Comparison of ENCODE assay signal across 12 cellular contexts in the genomic region with DNA sequence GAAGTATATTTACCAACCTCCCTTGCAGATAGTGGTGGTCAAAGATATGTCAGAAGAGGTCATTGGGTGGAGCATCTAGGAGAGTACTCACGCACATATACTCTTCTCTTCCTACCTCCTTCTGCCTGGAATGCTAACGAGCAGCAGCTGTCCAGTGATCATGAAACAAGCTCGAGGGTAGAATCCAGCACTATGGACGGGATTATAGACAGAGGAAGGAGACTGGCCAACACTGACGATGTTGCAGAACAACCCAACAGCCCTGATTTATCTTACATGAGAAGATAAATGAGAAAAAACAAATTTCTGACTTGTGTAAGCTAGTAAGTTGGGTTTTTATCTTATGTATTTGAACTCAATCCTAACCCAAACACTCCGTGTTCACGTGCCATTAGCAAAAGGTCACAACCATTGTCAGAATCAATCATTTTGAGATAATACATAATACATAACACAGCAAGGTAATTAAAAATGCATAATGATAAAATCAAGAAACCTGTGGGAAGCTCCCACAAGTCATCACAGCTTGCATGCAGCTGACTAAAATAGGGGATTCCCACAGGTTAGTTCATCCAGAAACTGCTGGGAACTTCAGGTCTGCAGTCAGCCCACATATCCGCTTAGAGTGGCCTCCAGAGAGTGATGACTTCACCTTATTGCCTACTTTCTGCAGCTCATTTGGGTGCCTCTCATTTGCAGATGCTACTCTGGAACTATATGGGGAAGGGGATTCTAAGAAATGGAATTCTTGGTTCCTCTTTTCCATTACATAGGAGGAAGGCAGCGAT. TPM values are rescaled to one million over a fixed set of nuclear protein-coding genes. Genes with fewer than 3 reads are reported as not detected.
DNase-seq lines count a peak whose midpoint lies in the region; ATAC-seq and FAIRE-seq lines count a peak whose summit lies in the region.
"Had no signal": no experiment of that assay in that cellular context is flagged by ENCODE, and none has a peak within 500 bp of the region (broad histone marks: within the 10 kb centered on the region; RNA-seq: fewer than 3 reads in every experiment).

No MANE protein-coding gene starts in this region.

- H3K36me3 Mint-ChIP-seq in activated CD4-positive, alpha-beta T cell treated with anti-CD3 and anti-CD28 coated beads for 36 hours (ENCODE audit: low read depth): peaks cover 5% of the 10 kb centered on the region
- H3K36me3 Mint-ChIP-seq: T-cell had no signal

- intact Hi-C loops in activated CD4-positive, alpha-beta T cell treated with anti-CD3 and anti-CD28 coated beads for 36 hours (cut with DNase I, micrococcal nuclease): loop anchor here (1.0 to 10.0 kb wide), 5 partner anchors 12 to 463 kb away; a partner anchor contains a TSS
- intact Hi-C loops in cardiac septum (cut with DNase I): no loop called here

- H3K27ac Mint-ChIP-seq in activated CD4-positive, alpha-beta T cell treated with anti-CD3 and anti-CD28 coated beads for 36 hours: peak overlapping the region; percentile 65
- H3K27ac Mint-ChIP-seq: naive thymus-derived CD4-positive, alpha-beta T cell; T-cell had no signal

- H3K36me3 ChIP-seq in small intestine (ENCODE audit: control insufficient read depth in 2 of 2, insufficient read depth in 2 of 2, low read length in 2 of 2): no peaks in the 10 kb centered on the region
- H3K36me3 ChIP-seq: thoracic aorta had no signal

- no peak overlapping the region for H3K4me3 ChIP-seq in small intestine (ENCODE audit: low read depth in 1 of 2, low read length in 2 of 2)
- H3K4me3 ChIP-seq: A549, thoracic aorta had no signal

- CTCF ChIA-PET in activated CD4-positive, alpha-beta T cell treated with anti-CD3 and anti-CD28 coated beads for 36 hours (lab: Charles Lee): interaction anchor here (0.6 to 1.1 kb wide), 9 partner anchors 9 to 254 kb away, joined by 3 to 5 read pairs (median 3); no protein-coding TSS in a partner anchor

- POLR2A ChIA-PET in activated CD4-positive, alpha-beta T cell treated with anti-CD3 and anti-CD28 coated beads for 36 hours (lab: Charles Lee): interaction anchor here (1.2 kb wide), 1 partner anchor 28 kb away, joined by 4 read pairs; no protein-coding TSS in a partner anchor

- no peak overlapping the region for H3K27ac ChIP-seq in small intestine (ENCODE audit: low read depth in 1 of 2, low read length in 1 of 2)
- H3K27ac ChIP-seq: A549, thoracic aorta had no signal

- H3K9me3 ChIP-seq in small intestine (ENCODE audit: control insufficient read depth, low read depth): no peaks in the 10 kb centered on the region
- H3K9me3 ChIP-seq: thoracic aorta had no signal

- H3K9me3 Mint-ChIP-seq in activated CD4-positive, alpha-beta T cell treated with anti-CD3 and anti-CD28 coated beads for 36 hours (ENCODE audit: low read depth): peaks cover 3% of the 10 kb centered on the region

- no peaks in the 10 kb centered on the region for H3K27me3 ChIP-seq in small intestine (ENCODE audit: control insufficient read depth in 2 of 2, insufficient read depth in 2 of 2, low read length in 2 of 2)

- peak; percentile 99 for ATAC-seq in activated CD4-positive, alpha-beta T cell treated with anti-CD3 and anti-CD28 coated beads for 36 hours
- ATAC-seq in HG02623 (IDR thresholded peaks at IDR 0.05; ENCODE audit: unreplicated experiment): peak; percentile 90
- ATAC-seq: A549; naive thymus-derived CD4-positive, alpha-beta T cell; T-cell had no signal

- H3K4me1 ChIP-seq in small intestine (ENCODE audit: control insufficient read depth in 2 of 2, insufficient read depth in 1 of 2, low read depth in 1 of 2, low read length in 1 of 2): no peaks in the 10 kb centered on the region
- H3K4me1 ChIP-seq: A549 had no signal

- 58 to 73% (median 67%) methylated on average over 9 of the region's 9 CpGs for WGBS in small intestine, 3 donors

- no peak for FAIRE-seq in small intestine (lab: Jason Lieb, UNC)
- FAIRE-seq: A549 had no signal

- H3K4me1 Mint-ChIP-seq in activated CD4-positive, alpha-beta T cell treated with anti-CD3 and anti-CD28 coated beads for 36 hours: peaks cover 25% of the 10 kb centered on the region
- H3K4me1 Mint-ChIP-seq: T-cell had no signal

- H3K4me3 Mint-ChIP-seq in activated CD4-positive, alpha-beta T cell treated with anti-CD3 and anti-CD28 coated beads for 36 hours: no peak overlapping the region
- H3K4me3 Mint-ChIP-seq: naive thymus-derived CD4-positive, alpha-beta T cell; T-cell had no signal

- H3K27me3 Mint-ChIP-seq in activated CD4-positive, alpha-beta T cell treated with anti-CD3 and anti-CD28 coated beads for 36 hours: no peaks in the 10 kb centered on the region
- H3K27me3 Mint-ChIP-seq: naive thymus-derived CD4-positive, alpha-beta T cell; T-cell had no signal

- peak; percentile 74 for DNase-seq in activated CD4-positive, alpha-beta T cell treated with anti-CD3 and anti-CD28 coated beads for 36 hours
- DNase-seq in activated CD4-positive, alpha-beta T cell treated with anti-CD3 and anti-CD28 coated beads, Interleukin-2, amount 50 U/mL, for 1 hour: no peak
- DNase-seq in NCI-H69 (lab: John Stamatoyannopoulos, UW) (peak; percentile 21), small intestine (no peak), cardiac septum (ENCODE audit: low spot score) (no peak)
- DNase-seq in stimulated activated CD4-positive, alpha-beta T cell treated with anti-CD3 and anti-CD28 coated beads, Interleukin-4, amount 100 ng/mL, for 24 hours: peak; percentile 57
- no peak for DNase-seq in activated CD8-positive, alpha-beta memory T cell treated with anti-CD3 and anti-CD28 coated beads, Interleukin-2, amount 50 U/mL, for 4 hours
- DNase-seq: T-cell had no signal

RNA-seq across cellular contexts. Expression of a gene that starts 36.3 kb away (rescaled TPM):
- total RNA-seq in activated CD4-positive, alpha-beta T cell treated with anti-CD3 and anti-CD28 coated beads for 36 hours: 10 to 100 TPM; 24.9 to 30.4 TPM
- 10 to 100 TPM in 1 of 3 donors, 1 to 10 TPM in 2; 5.8 to 14.9 (median 6.2) TPM for polyA plus RNA-seq in small intestine
- total RNA-seq in cardiac septum: 269 TPM

Comparison
In these comparisons a context has a peak if more than half of its experiments do, and no peak if none do; other contexts are left out.
1. DNase-seq: peak in activated CD4-positive, alpha-beta T cell treated with anti-CD3 and anti-CD28 coated beads for 36 hours (single experiment), NCI-H69 (single experiment) and stimulated activated CD4-positive, alpha-beta T cell treated with anti-CD3 and anti-CD28 coated beads, Interleukin-4, amount 100 ng/mL, for 24 hours (single experiment); none in activated CD4-positive, alpha-beta T cell treated with anti-CD3 and anti-CD28 coated beads, Interleukin-2, amount 50 U/mL, for 1 hour (single experiment), small intestine (single experiment), cardiac septum (single experiment) and activated CD8-positive, alpha-beta memory T cell treated with anti-CD3 and anti-CD28 coated beads, Interleukin-2, amount 50 U/mL, for 4 hours (single experiment).